ENCODE assay signal across 8 cellular contexts in genomic region chr15:31338879-31339557, GRCh38. TPM values are rescaled to one million over a fixed set of nuclear protein-coding genes. Genes with fewer than 3 reads are reported as not detected.
DNase-seq lines count a peak whose midpoint lies in the region; ATAC-seq and TF ChIP-seq lines count a peak whose summit lies in the region.

No MANE protein-coding gene starts in this region.

- TF ChIP-seq POLR2A in body of pancreas (IDR thresholded peaks at IDR 0.05) = peak in 1 of 3 donors; percentile 8
- no peak for TF ChIP-seq POLR2A in stomach (IDR thresholded peaks at IDR 0.05)

- no peaks in the 10 kb centered on the region for H3K36me3 ChIP-seq in body of pancreas (replicated peaks in 1 of 2; ENCODE audit: insufficient read depth in 1 of 2, low read depth in 2 of 2)
- peaks cover 0 to 8% (median 4%) of the 10 kb centered on the region in 4 donors for H3K36me3 ChIP-seq in stomach

- no peak for TF ChIP-seq EP300 in stomach (IDR thresholded peaks at IDR 0.05)

- peak; percentile 63 for ATAC-seq in activated CD8-positive, alpha-beta memory T cell treated with anti-CD3 and anti-CD28 coated beads, Interleukin-2, amount 10 ng/mL, durations not matched to agents 7 days and 5 days
- ATAC-seq in HG02852 (IDR thresholded peaks at IDR 0.05; ENCODE audit: unreplicated experiment) = peak; percentile 53
- ATAC-seq in body of pancreas = peak; percentile 68

- no peaks in the 10 kb centered on the region for H3K9me3 Mint-ChIP-seq in activated CD8-positive, alpha-beta memory T cell treated with anti-CD3 and anti-CD28 coated beads, Interleukin-2, amount 10 ng/mL, durations not matched to agents 7 days and 5 days (ENCODE audit: low read depth)

- CTCF ChIA-PET in activated CD8-positive, alpha-beta memory T cell treated with anti-CD3 and anti-CD28 coated beads, Interleukin-2, amount 10 ng/mL, durations not matched to agents 7 days and 5 days (lab: Charles Lee) = interaction anchor here (0.8 to 1.7 kb wide), 6 partner anchors 8 to 150 kb away, joined by 3 to 8 read pairs (median 4); no protein-coding TSS in a partner anchor

- WGBS in body of pancreas, 2 donors = 10 to 23% methylated on average over 9 of the region's 9 CpGs
- WGBS in stomach, 5 donors = 41 to 60% (median 53%) methylated on average over 8 to 9 of the region's 9 CpGs

- H3K27ac ChIP-seq in body of pancreas = peak overlapping the region; percentile 76 to 100 (median 98)
- peak overlapping the region; percentile 82 for H3K27ac ChIP-seq in layer of hippocampus (ENCODE audit: low read depth, low read length)
- H3K27ac ChIP-seq in stomach = peak overlapping the region; percentile 40 to 99 (median 79)

- H3K4me3 Mint-ChIP-seq in activated CD8-positive, alpha-beta memory T cell treated with anti-CD3 and anti-CD28 coated beads, Interleukin-2, amount 10 ng/mL, durations not matched to agents 7 days and 5 days = no peak overlapping the region

- intact Hi-C loops in body of pancreas (cut with DNase I) (no loop called here), stomach (cut with DNase I; ENCODE audit: low total_unique reads) (no loop called here)

- peak; percentile 79 for DNase-seq in activated CD8-positive, alpha-beta memory T cell treated with anti-CD3 and anti-CD28 coated beads, Interleukin-2, amount 10 ng/mL, durations not matched to agents 7 days and 5 days
- no peak for DNase-seq in activated CD8-positive, alpha-beta memory T cell treated with anti-CD3 and anti-CD28 coated beads, Interleukin-2, amount 50 U/mL, for 4 hours
- DNase-seq in NCI-H446 (lab: John Stamatoyannopoulos, UW) = peak; percentile 18 to 41
- DNase-seq in body of pancreas = peak; percentile 81 to 93 (median 88)
- DNase-seq in stomach = no peak
- no peak for DNase-seq in OCI-M2 (lab: John Stamatoyannopoulos, UW; ENCODE audit: unreplicated experiment)

- no peak overlapping the region for H3K4me3 ChIP-seq in body of pancreas
- no peak overlapping the region for H3K4me3 ChIP-seq in stomach

- no peaks in the 10 kb centered on the region for H3K9me3 ChIP-seq in body of pancreas
- H3K9me3 ChIP-seq in stomach = no peaks in the 10 kb centered on the region

- H3K36me3 Mint-ChIP-seq in activated CD8-positive, alpha-beta memory T cell treated with anti-CD3 and anti-CD28 coated beads, Interleukin-2, amount 10 ng/mL, durations not matched to agents 7 days and 5 days = peaks cover 12% of the 10 kb centered on the region

- H3K27ac Mint-ChIP-seq in activated CD8-positive, alpha-beta memory T cell treated with anti-CD3 and anti-CD28 coated beads, Interleukin-2, amount 10 ng/mL, durations not matched to agents 7 days and 5 days = peak overlapping the region; percentile 97

- H3K27me3 ChIP-seq in body of pancreas (no peaks in the 10 kb centered on the region), layer of hippocampus (ENCODE audit: control insufficient read depth, insufficient read depth, low read length) (no peaks in the 10 kb centered on the region), stomach (no peaks in the 10 kb centered on the region)

- H3K27me3 Mint-ChIP-seq in activated CD8-positive, alpha-beta memory T cell treated with anti-CD3 and anti-CD28 coated beads, Interleukin-2, amount 10 ng/mL, durations not matched to agents 7 days and 5 days = no peaks in the 10 kb centered on the region

- peaks cover 99% of the 10 kb centered on the region for H3K4me1 ChIP-seq in body of pancreas
- peaks cover 83 to 100% (median 100%) of the 10 kb centered on the region in 4 donors for H3K4me1 ChIP-seq in stomach

- TF ChIP-seq CTCF in body of pancreas (IDR thresholded peaks at IDR 0.05) (peak in 1 of 7 experiments; percentile 26), stomach (IDR thresholded peaks at IDR 0.05) (no peak)

- peaks cover 97% of the 10 kb centered on the region for H3K4me1 Mint-ChIP-seq in activated CD8-positive, alpha-beta memory T cell treated with anti-CD3 and anti-CD28 coated beads, Interleukin-2, amount 10 ng/mL, durations not matched to agents 7 days and 5 days

RNA-seq across cellular contexts. Expression of gene KLF13, which starts 12.4 kb away (rescaled TPM):
- 100 to 1,000 TPM; 163 to 206 TPM for total RNA-seq in activated CD8-positive, alpha-beta memory T cell treated with anti-CD3 and anti-CD28 coated beads, Interleukin-2, amount 10 ng/mL, durations not matched to agents 7 days and 5 days
- 10 to 100 TPM; 25.7 to 38.4 TPM for total RNA-seq in body of pancreas
- 10 to 100 TPM in 4 of 5 donors, 1 to 10 TPM in 1; 9.3 to 74.0 (median 38.8) TPM for total RNA-seq in stomach
- polyA plus RNA-seq in stomach = 10 to 100 TPM; 23.0 to 30.7 (median 24.3) TPM

Comparison
In these comparisons a context has a peak if more than half of its experiments do, and no peak if none do; other contexts are left out.
1. DNase-seq: peak in activated CD8-positive, alpha-beta memory T cell treated with anti-CD3 and anti-CD28 coated beads, Interleukin-2, amount 10 ng/mL, durations not matched to agents 7 days and 5 days (single experiment), NCI-H446 (2 of 2) and body of pancreas (4 of 4); none in activated CD8-positive, alpha-beta memory T cell treated with anti-CD3 and anti-CD28 coated beads, Interleukin-2, amount 50 U/mL, for 4 hours (single experiment), stomach (single experiment) and OCI-M2 (single experiment).
2. Peak in every context shown above with its lines, with median percentiles within 50 percentile points of each other: ATAC-seq and H3K27ac ChIP-seq.